8 cellular contexts compared by ENCODE assay signal in the genomic region with DNA sequence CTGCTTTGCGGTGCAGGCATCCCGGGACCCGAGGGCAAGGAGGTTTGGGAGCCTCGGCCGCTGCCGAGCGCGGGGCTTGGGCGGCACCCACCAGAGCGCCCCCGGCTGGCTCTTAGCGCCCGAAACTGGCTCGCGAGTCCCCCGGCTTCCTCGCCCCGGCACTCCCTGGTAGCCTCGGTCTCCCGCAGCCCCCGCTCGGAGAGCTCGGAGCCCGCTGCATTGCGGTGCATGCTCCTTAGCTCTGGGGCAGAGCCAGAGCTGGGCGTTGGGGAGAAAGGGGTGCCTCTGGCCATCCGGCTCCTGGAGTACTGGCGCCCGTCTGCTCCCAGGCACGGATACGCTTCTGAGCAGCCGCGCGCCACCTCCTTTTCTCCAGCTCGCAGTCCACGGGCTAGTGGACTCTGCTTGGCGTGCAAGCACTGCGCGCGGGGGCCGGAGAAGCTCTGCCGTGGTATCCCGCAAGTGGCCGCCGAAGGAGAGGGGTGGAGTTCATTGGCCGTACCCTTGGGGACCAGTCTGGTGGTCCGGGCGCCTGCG. TPM values are rescaled to one million over a fixed set of nuclear protein-coding genes. Genes with fewer than 3 reads are reported as not detected.
DNase-seq lines count a peak whose midpoint lies in the region; ATAC-seq and TF ChIP-seq lines count a peak whose summit lies in the region.

No MANE protein-coding gene starts in this region.

- no CpG with 5 or more reads among the region's 49 CpGs for WGBS in esophagus squamous epithelium, 2 donors

- H3K9me3 Mint-ChIP-seq in CD4-positive, CD25-positive, alpha-beta regulatory T cell = peaks cover 0 to 4% (median 0%) of the 10 kb centered on the region in 7 donors
- H3K9me3 Mint-ChIP-seq in neural progenitor cell = no peaks in the 10 kb centered on the region

- peaks cover 35% of the 10 kb centered on the region for H3K79me2 ChIP-seq in neural progenitor cell (ENCODE audit: low read depth)

- TF ChIP-seq CTCF in esophagus squamous epithelium (IDR thresholded peaks at IDR 0.05) (no peak), neural progenitor cell (IDR thresholded peaks at IDR 0.05) (peak; percentile 34)

- no peaks in the 10 kb centered on the region for H3K9me3 ChIP-seq in CD4-positive, CD25-positive, alpha-beta regulatory T cell (ENCODE audit: control insufficient read depth in 2 of 2, low read length in 2 of 2)
- H3K9me3 ChIP-seq in esophagus squamous epithelium = no peaks in the 10 kb centered on the region
- H3K9me3 ChIP-seq in neural progenitor cell (ENCODE audit: low read depth) = no peaks in the 10 kb centered on the region

- H3K36me3 Mint-ChIP-seq in CD4-positive, CD25-positive, alpha-beta regulatory T cell = no peaks in the 10 kb centered on the region
- no peaks in the 10 kb centered on the region for H3K36me3 Mint-ChIP-seq in neural progenitor cell

- no peak overlapping the region for H3K4me3 ChIP-seq in CD4-positive, CD25-positive, alpha-beta regulatory T cell (ENCODE audit: low read depth, low read length)
- H3K4me3 ChIP-seq in esophagus squamous epithelium (peak overlapping the region; percentile 30 to 66 (median 50)), neural progenitor cell (peak overlapping the region; percentile 85)

- H3K4me3 Mint-ChIP-seq in CD4-positive, CD25-positive, alpha-beta regulatory T cell = peak overlapping the region in 3 of 4 donors; percentile 86 to 90 (median 89)
- H3K4me3 Mint-ChIP-seq in neural progenitor cell = peak overlapping the region; percentile 99

- TF ChIP-seq POLR2A in esophagus squamous epithelium (IDR thresholded peaks at IDR 0.05) = no peak

- no peak overlapping the region for H3K27ac Mint-ChIP-seq in CD4-positive, CD25-positive, alpha-beta regulatory T cell
- H3K27ac Mint-ChIP-seq in neural progenitor cell = no peak overlapping the region

- H4K20me1 ChIP-seq in neural progenitor cell (ENCODE audit: low read depth) = peaks cover 10% of the 10 kb centered on the region

- intact Hi-C loops in esophagus squamous epithelium (cut with DNase I) = loop anchor here (10.0 kb wide), 1 partner anchor 709 kb away; no protein-coding TSS in a partner anchor

- ATAC-seq in CD4-positive, CD25-positive, alpha-beta regulatory T cell (ENCODE audit: low read depth in 2 of 2) = no peak
- ATAC-seq in GM21423 (IDR thresholded peaks at IDR 0.05; ENCODE audit: unreplicated experiment) (peak; percentile 11), esophagus mucosa (no peak)

- peaks cover 2% of the 10 kb centered on the region for H3K27me3 ChIP-seq in CD4-positive, CD25-positive, alpha-beta regulatory T cell (ENCODE audit: control insufficient read depth, insufficient read depth, low read length)
- H3K27me3 ChIP-seq in esophagus squamous epithelium (peaks cover 4 to 76% (median 12%) of the 10 kb centered on the region in 4 donors), neural progenitor cell (peaks cover 60% of the 10 kb centered on the region)

- peak overlapping the region; percentile 71 for H2AFZ ChIP-seq in neural progenitor cell (replicated peaks)

- peaks cover 0 to 14% (median 8%) of the 10 kb centered on the region in 4 donors for H3K4me1 Mint-ChIP-seq in CD4-positive, CD25-positive, alpha-beta regulatory T cell
- peaks cover 16% of the 10 kb centered on the region for H3K4me1 Mint-ChIP-seq in neural progenitor cell

- peaks cover 27% of the 10 kb centered on the region for H3K4me1 ChIP-seq in CD4-positive, CD25-positive, alpha-beta regulatory T cell (ENCODE audit: control insufficient read depth, insufficient read depth, low read length, poor library complexity, severe bottlenecking)
- H3K4me1 ChIP-seq in esophagus squamous epithelium = peaks cover 16 to 32% (median 16%) of the 10 kb centered on the region in 3 donors
- H3K4me1 ChIP-seq in neural progenitor cell = peaks cover 15% of the 10 kb centered on the region

- no peak overlapping the region for H3K27ac ChIP-seq in CD4-positive, CD25-positive, alpha-beta regulatory T cell (ENCODE audit: insufficient read depth, low read length, poor library complexity, severe bottlenecking)
- H3K27ac ChIP-seq in esophagus squamous epithelium (peak overlapping the region in 2 of 4 donors; percentile 52 to 53), neural progenitor cell (no peak overlapping the region)

- H3F3A ChIP-seq in neural progenitor cell (ENCODE audit: low read depth) = no peaks in the 10 kb centered on the region

- DNase-seq in CD4-positive, CD25-positive, alpha-beta regulatory T cell = peak in 1 of 3 donors; percentile 36
- DNase-seq in NCI-H2171 treated with DMSO at 0.1 percent for 48 hours (lab: John Stamatoyannopoulos, UW) (peak; percentile 53), esophagus squamous epithelium (lab: John Stamatoyannopoulos, UW) (no peak), neural progenitor cell (ENCODE audit: low spot score) (peak; percentile 76), superior temporal gyrus (ENCODE audit: extremely low spot score) (no peak)
- no peak for DNase-seq in activated CD4-positive, alpha-beta T cell treated with anti-CD3 and anti-CD28 coated beads, Interleukin-2, amount 50 U/mL, for 1 hour

- peaks cover 55% of the 10 kb centered on the region for H3K27me3 Mint-ChIP-seq in CD4-positive, CD25-positive, alpha-beta regulatory T cell
- H3K27me3 Mint-ChIP-seq in neural progenitor cell (ENCODE audit: insufficient read depth, low read depth) = peaks cover 33% of the 10 kb centered on the region

- peak overlapping the region; percentile 93 for H3K4me2 ChIP-seq in neural progenitor cell

- peak overlapping the region; percentile 31 for H3K9ac ChIP-seq in neural progenitor cell

- no peaks in the 10 kb centered on the region for H3K36me3 ChIP-seq in CD4-positive, CD25-positive, alpha-beta regulatory T cell (ENCODE audit: control insufficient read depth, insufficient read depth, low read length)
- H3K36me3 ChIP-seq in esophagus squamous epithelium (no peaks in the 10 kb centered on the region), neural progenitor cell (no peaks in the 10 kb centered on the region)

RNA-seq across cellular contexts. Expression of a gene that starts 0.8 kb away (rescaled TPM):
- total RNA-seq in CD4-positive, CD25-positive, alpha-beta regulatory T cell = 2.1 TPM
- under 1 TPM; 0.32 to 1.00 (median 0.84) TPM for polyA plus RNA-seq in CD4-positive, CD25-positive, alpha-beta regulatory T cell
- 1 to 10 TPM in 1 of 4 donors, under 1 TPM in 3; 0.08 to 1.1 (median 0.72) TPM for total RNA-seq in esophagus squamous epithelium
- total RNA-seq in neural progenitor cell (ENCODE audit: low replicate concordance) = 8.8 and 9.1 TPM in 2 replicates
- 0.40 TPM for total RNA-seq in esophagus mucosa

Comparison
In these comparisons a context has a peak if more than half of its experiments do, and no peak if none do; other contexts are left out.
1. DNase-seq: peak in NCI-H2171 treated with DMSO at 0.1 percent for 48 hours (single experiment) and neural progenitor cell (single experiment); none in esophagus squamous epithelium (single experiment), superior temporal gyrus (single experiment) and activated CD4-positive, alpha-beta T cell treated with anti-CD3 and anti-CD28 coated beads, Interleukin-2, amount 50 U/mL, for 1 hour (single experiment).